1 cellular context compared by ENCODE assay signal in the genomic region with DNA sequence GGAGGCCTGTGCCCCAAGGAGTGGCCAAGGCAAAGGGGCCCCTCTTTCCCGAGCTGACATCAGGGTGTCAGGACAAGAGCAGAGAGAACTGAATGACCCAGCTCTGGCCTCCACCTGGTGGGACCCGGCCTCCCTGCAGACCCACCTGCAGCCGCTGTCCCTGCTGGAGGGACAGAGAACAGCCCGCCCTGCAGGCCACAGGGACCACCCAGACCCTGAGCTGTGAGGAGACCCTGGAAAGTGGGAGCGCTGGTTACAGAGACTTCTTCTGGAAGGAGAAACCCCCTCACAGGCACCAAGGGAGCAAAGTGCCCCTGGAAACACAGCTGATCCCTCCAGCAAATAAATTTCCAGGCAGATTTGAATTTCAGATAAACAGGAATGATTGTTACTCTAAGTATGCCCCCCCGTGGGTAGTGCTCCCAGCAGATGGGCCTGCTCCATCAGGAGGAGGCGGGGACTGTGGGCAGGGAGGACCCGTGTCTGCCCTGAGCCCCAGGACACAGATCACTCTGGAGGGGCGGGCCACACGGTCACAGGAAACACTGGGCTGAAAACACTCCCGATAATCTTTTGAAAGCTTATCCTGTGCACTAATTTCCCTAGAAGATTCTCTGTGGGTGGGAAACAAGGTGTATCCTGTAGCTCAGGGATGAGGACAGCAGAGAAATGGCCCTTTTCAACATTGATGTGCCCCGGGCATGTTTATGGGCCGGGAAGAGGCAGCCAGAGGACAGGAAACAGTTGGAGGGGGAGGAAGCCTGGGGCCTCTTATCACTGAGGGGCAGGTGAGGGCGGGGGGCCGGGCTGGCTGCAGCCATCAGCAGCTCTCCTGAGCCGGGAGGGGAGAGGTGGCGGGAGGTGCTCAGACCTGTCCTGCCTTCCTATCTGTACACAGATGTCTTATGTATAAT.
TF ChIP-seq lines count a peak whose summit lies in the region.

No MANE protein-coding gene starts in this region.

TF ChIP-seq in HepG2, 621 proteins besides CTCF, POLR2A, EP300 and RAD21 (continued from another document and continues in another):
- TF ChIP-seq, protein P1, sequence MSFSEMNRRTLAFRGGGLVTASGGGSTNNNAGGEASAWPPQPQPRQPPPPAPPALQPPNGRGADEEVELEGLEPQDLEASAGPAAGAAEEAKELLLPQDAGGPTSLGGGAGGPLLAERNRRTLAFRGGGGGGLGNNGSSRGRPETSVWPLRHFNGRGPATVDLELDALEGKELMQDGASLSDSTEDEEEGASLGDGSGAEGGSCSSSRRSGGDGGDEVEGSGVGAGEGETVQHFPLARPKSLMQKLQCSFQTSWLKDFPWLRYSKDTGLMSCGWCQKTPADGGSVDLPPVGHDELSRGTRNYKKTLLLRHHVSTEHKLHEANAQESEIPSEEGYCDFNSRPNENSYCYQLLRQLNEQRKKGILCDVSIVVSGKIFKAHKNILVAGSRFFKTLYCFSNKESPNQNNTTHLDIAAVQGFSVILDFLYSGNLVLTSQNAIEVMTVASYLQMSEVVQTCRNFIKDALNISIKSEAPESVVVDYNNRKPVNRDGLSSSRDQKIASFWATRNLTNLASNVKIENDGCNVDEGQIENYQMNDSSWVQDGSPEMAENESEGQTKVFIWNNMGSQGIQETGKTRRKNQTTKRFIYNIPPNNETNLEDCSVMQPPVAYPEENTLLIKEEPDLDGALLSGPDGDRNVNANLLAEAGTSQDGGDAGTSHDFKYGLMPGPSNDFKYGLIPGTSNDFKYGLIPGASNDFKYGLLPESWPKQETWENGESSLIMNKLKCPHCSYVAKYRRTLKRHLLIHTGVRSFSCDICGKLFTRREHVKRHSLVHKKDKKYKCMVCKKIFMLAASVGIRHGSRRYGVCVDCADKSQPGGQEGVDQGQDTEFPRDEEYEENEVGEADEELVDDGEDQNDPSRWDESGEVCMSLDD (CRISPR knock-in tag; IDR thresholded peaks at IDR 0.05; ENCODE audit: borderline replicate concordance): no peak
- peak; percentile 29; the same call in 1 of the 2 replicates for TF ChIP-seq ZFX (CRISPR knock-in tag; IDR thresholded peaks at IDR 0.05; ENCODE audit: low read depth)
- TF ChIP-seq, protein P2, sequence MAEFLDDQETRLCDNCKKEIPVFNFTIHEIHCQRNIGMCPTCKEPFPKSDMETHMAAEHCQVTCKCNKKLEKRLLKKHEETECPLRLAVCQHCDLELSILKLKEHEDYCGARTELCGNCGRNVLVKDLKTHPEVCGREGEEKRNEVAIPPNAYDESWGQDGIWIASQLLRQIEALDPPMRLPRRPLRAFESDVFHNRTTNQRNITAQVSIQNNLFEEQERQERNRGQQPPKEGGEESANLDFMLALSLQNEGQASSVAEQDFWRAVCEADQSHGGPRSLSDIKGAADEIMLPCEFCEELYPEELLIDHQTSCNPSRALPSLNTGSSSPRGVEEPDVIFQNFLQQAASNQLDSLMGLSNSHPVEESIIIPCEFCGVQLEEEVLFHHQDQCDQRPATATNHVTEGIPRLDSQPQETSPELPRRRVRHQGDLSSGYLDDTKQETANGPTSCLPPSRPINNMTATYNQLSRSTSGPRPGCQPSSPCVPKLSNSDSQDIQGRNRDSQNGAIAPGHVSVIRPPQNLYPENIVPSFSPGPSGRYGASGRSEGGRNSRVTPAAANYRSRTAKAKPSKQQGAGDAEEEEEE (CRISPR knock-in tag; IDR thresholded peaks at IDR 0.05; ENCODE audit: borderline replicate concordance): no peak
- TF ChIP-seq ZFP1 (CRISPR knock-in tag; IDR thresholded peaks at IDR 0.05): no peak
- no peak for TF ChIP-seq ZNF362 (CRISPR knock-in tag; IDR thresholded peaks at IDR 0.05; ENCODE audit: borderline replicate concordance)
- TF ChIP-seq DMTF1 (CRISPR knock-in tag; IDR thresholded peaks at IDR 0.05): no peak
- no peak for TF ChIP-seq RNF219 (CRISPR knock-in tag; IDR thresholded peaks at IDR 0.05)
- TF ChIP-seq, protein P3, sequence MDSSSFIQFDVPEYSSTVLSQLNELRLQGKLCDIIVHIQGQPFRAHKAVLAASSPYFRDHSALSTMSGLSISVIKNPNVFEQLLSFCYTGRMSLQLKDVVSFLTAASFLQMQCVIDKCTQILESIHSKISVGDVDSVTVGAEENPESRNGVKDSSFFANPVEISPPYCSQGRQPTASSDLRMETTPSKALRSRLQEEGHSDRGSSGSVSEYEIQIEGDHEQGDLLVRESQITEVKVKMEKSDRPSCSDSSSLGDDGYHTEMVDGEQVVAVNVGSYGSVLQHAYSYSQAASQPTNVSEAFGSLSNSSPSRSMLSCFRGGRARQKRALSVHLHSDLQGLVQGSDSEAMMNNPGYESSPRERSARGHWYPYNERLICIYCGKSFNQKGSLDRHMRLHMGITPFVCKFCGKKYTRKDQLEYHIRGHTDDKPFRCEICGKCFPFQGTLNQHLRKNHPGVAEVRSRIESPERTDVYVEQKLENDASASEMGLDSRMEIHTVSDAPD (CRISPR knock-in tag; IDR thresholded peaks at IDR 0.05): no peak
- no peak for TF ChIP-seq HMGA1 (CRISPR knock-in tag; conservative IDR thresholded peaks at IDR 0.05)
- TF ChIP-seq ZNF263 (CRISPR knock-in tag; IDR thresholded peaks at IDR 0.05): peak; percentile 93
- no peak for TF ChIP-seq ZNF704 (CRISPR knock-in tag; IDR thresholded peaks at IDR 0.05; ENCODE audit: borderline replicate concordance)
- TF ChIP-seq GATA4 (IDR thresholded peaks at IDR 0.05; ENCODE audit: borderline replicate concordance, low read depth): no peak
- TF ChIP-seq PBX3 (CRISPR knock-in tag; IDR thresholded peaks at IDR 0.05; ENCODE audit: borderline replicate concordance): no peak
- TF ChIP-seq PAXIP1 (CRISPR knock-in tag; conservative IDR thresholded peaks at IDR 0.05): peak; percentile 23; the same call in 1 of the 2 replicates
- TF ChIP-seq PAWR (CRISPR knock-in tag; IDR thresholded peaks at IDR 0.05; ENCODE audit: borderline replicate concordance): no peak
- no peak for TF ChIP-seq ZNF335 (CRISPR knock-in tag; IDR thresholded peaks at IDR 0.05)
- TF ChIP-seq JDP2 (CRISPR knock-in tag; IDR thresholded peaks at IDR 0.05; ENCODE audit: borderline replicate concordance): no peak
- TF ChIP-seq, protein P4, sequence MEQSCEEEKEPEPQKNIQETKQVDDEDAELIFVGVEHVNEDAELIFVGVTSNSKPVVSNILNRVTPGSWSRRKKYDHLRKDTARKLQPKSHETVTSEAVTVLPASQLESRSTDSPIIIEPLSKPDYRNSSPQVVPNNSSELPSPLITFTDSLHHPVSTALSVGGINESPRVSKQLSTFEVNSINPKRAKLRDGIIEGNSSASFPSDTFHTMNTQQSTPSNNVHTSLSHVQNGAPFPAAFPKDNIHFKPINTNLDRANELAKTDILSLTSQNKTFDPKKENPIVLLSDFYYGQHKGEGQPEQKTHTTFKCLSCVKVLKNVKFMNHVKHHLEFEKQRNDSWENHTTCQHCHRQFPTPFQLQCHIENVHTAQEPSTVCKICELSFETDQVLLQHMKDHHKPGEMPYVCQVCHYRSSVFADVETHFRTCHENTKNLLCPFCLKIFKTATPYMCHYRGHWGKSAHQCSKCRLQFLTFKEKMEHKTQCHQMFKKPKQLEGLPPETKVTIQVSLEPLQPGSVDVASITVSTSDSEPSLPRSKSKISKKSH (CRISPR knock-in tag; IDR thresholded peaks at IDR 0.05; ENCODE audit: borderline replicate concordance): no peak
- 0 out of 2 replicates have a peak, but pooled peaks have one; percentile 16 for TF ChIP-seq GABPB1 (CRISPR knock-in tag; IDR thresholded peaks at IDR 0.05)
- TF ChIP-seq NR2F1 (CRISPR knock-in tag; IDR thresholded peaks at IDR 0.05): no peak
